In the genomic region with DNA sequence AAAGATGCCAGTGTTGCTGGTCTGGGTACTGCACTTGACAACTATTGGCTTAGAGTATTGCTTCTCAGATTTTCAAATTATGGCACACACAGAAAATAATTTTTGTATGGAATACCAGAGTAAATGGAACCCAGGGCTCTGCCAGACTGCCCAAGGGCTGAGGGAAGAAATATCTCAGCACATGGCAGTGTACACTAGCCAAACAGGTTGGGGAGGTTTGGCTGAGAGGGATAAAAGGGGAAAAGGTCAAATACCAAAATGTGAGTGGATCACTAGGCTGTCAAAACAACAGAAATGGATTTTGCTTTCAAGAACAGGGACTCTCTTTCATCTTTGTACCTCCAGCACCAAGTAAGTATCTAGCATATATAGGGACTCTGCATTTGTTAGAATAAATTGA, we compare ENCODE assay signal across 19 cellular contexts. TPM values are rescaled to one million over a fixed set of nuclear protein-coding genes. Genes with fewer than 3 reads are reported as not detected.
"Had no signal": no experiment of that assay in that cellular context is flagged by ENCODE, and none has a peak within 500 bp of the region (broad histone marks: within the 10 kb centered on the region; RNA-seq: fewer than 3 reads in every experiment).

No MANE protein-coding gene starts in this region.

- H3K4me3 Mint-ChIP-seq: activated CD8-positive, alpha-beta memory T cell treated with anti-CD3 and anti-CD28 coated beads, Interleukin-2, amount 10 ng/mL, durations not matched to agents 7 days and 5 days; activated naive CD8-positive, alpha-beta T cell treated with anti-CD3 and anti-CD28 coated beads, Interleukin-2, amount 10 ng/mL, durations not matched to agents 7 days and 5 days; activated T-cell treated with anti-CD3 and anti-CD28 coated beads, Interleukin-2, amount 50 U/mL, for 4 hours; immature natural killer cell; nephron progenitor cell; stimulated activated naive CD8-positive, alpha-beta T cell treated with anti-CD3 and anti-CD28 coated beads, Interleukin-15, amount 100 ng/mL, for 72 hours had no signal

- DNase-seq: activated CD4-positive, alpha-beta T cell treated with anti-CD3 and anti-CD28 coated beads for 1 hour; activated CD4-positive, alpha-beta T cell treated with anti-CD3 and anti-CD28 coated beads, Interleukin-2, amount 50 U/mL, for 48 hours; activated CD8-positive, alpha-beta memory T cell treated with anti-CD3 and anti-CD28 coated beads, Interleukin-2, amount 10 ng/mL, durations not matched to agents 7 days and 5 days; activated gamma-delta T cell treated with Interleukin-2 at 50 U/mL for 16 hours; activated naive CD8-positive, alpha-beta T cell treated with anti-CD3 and anti-CD28 coated beads, Interleukin-2, amount 10 ng/mL, durations not matched to agents 7 days and 5 days; activated T-cell treated with anti-CD3 and anti-CD28 coated beads, Interleukin-2, amount 50 U/mL, for 4 hours; anterior cingulate cortex; dorsolateral prefrontal cortex; esophagus squamous epithelium; foreskin fibroblast; immature natural killer cell; mesenchymal stem cell; nephron progenitor cell; stimulated activated CD4-positive, alpha-beta T cell treated with anti-CD3 and anti-CD28 coated beads, Interleukin-2, amount 100 ng/mL, for 48 hours; stimulated activated naive CD8-positive, alpha-beta T cell treated with anti-CD3 and anti-CD28 coated beads, Interleukin-15, amount 100 ng/mL, for 72 hours; SW 1271 had no signal

- H3K9me3 ChIP-seq: breast epithelium, esophagus squamous epithelium, thoracic aorta had no signal

- H3K4me3 ChIP-seq: breast epithelium, dorsolateral prefrontal cortex, esophagus squamous epithelium, thoracic aorta had no signal

- H3K27me3 ChIP-seq: breast epithelium had no signal

- H3K36me3 ChIP-seq: breast epithelium, esophagus squamous epithelium, thoracic aorta had no signal

- H3K4me1 Mint-ChIP-seq: activated CD8-positive, alpha-beta memory T cell treated with anti-CD3 and anti-CD28 coated beads, Interleukin-2, amount 10 ng/mL, durations not matched to agents 7 days and 5 days; activated naive CD8-positive, alpha-beta T cell treated with anti-CD3 and anti-CD28 coated beads, Interleukin-2, amount 10 ng/mL, durations not matched to agents 7 days and 5 days; immature natural killer cell had no signal

- H3K27ac Mint-ChIP-seq: activated CD8-positive, alpha-beta memory T cell treated with anti-CD3 and anti-CD28 coated beads, Interleukin-2, amount 10 ng/mL, durations not matched to agents 7 days and 5 days; activated naive CD8-positive, alpha-beta T cell treated with anti-CD3 and anti-CD28 coated beads, Interleukin-2, amount 10 ng/mL, durations not matched to agents 7 days and 5 days; immature natural killer cell; nephron progenitor cell; stimulated activated naive CD8-positive, alpha-beta T cell treated with anti-CD3 and anti-CD28 coated beads, Interleukin-15, amount 100 ng/mL, for 72 hours had no signal

- H3K36me3 Mint-ChIP-seq: activated CD8-positive, alpha-beta memory T cell treated with anti-CD3 and anti-CD28 coated beads, Interleukin-2, amount 10 ng/mL, durations not matched to agents 7 days and 5 days; activated naive CD8-positive, alpha-beta T cell treated with anti-CD3 and anti-CD28 coated beads, Interleukin-2, amount 10 ng/mL, durations not matched to agents 7 days and 5 days; immature natural killer cell had no signal

- H3K27ac ChIP-seq: breast epithelium, dorsolateral prefrontal cortex, thoracic aorta had no signal

- H3K27me3 Mint-ChIP-seq: stimulated activated naive CD8-positive, alpha-beta T cell treated with anti-CD3 and anti-CD28 coated beads, Interleukin-15, amount 100 ng/mL, for 72 hours had no signal

RNA-seq across cellular contexts. Expression of gene RGS8, which starts 3.0 kb away (rescaled TPM):
- total RNA-seq: activated CD8-positive, alpha-beta memory T cell treated with anti-CD3 and anti-CD28 coated beads, Interleukin-2, amount 10 ng/mL, durations not matched to agents 7 days and 5 days; activated naive CD8-positive, alpha-beta T cell treated with anti-CD3 and anti-CD28 coated beads, Interleukin-2, amount 10 ng/mL, durations not matched to agents 7 days and 5 days; activated T-cell treated with anti-CD3 and anti-CD28 coated beads, Interleukin-2, amount 50 U/mL, for 4 hours; breast epithelium; esophagus squamous epithelium; osteoblast; thoracic aorta had no signal
